In the genomic region with DNA sequence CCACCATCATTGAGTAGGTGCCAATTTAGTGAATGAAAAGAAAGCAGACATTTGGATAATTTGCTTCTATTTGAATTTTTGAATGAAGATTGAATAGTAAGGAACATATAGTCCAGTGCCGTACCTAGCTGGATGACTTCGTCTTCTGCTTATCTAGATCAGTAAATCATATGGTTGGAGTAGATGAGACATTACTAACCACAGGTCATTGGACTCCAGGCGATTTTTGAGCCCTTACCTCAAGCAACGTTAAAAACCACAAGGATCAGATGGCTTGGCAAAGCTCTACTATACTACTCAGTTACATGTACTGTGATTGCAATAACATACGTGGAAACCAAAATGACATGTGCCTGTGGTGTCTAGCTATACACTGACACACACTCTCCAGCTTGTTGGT, we compare ENCODE assay signal across 12 cellular contexts. TPM values are rescaled to one million over a fixed set of nuclear protein-coding genes. Genes with fewer than 3 reads are reported as not detected.
A peak's percentile ranks its signal among the peaks of the same experiment; 100 is the strongest.
DNase-seq lines count a peak whose midpoint lies in the region; ATAC-seq and TF ChIP-seq lines count a peak whose summit lies in the region.
"Had no signal": no experiment of that assay in that cellular context is flagged by ENCODE, and none has a peak within 500 bp of the region (broad histone marks: within the 10 kb centered on the region; RNA-seq: fewer than 3 reads in every experiment).

No MANE protein-coding gene starts in this region.

- H3K27me3 Mint-ChIP-seq in activated T-cell treated with anti-CD3 and anti-CD28 coated beads, Interleukin-2, amount 50 U/mL, for 4 hours (ENCODE audit: low read depth) = peaks cover 8% of the 10 kb centered on the region

- H3K4me1 Mint-ChIP-seq in activated T-cell treated with anti-CD3 and anti-CD28 coated beads, Interleukin-2, amount 50 U/mL, for 4 hours (ENCODE audit: low read depth) = peaks cover 23% of the 10 kb centered on the region
- peaks cover 14% of the 10 kb centered on the region for H3K4me1 Mint-ChIP-seq in stimulated activated effector memory CD8-positive, alpha-beta T cell treated with anti-CD3 and anti-CD28 coated beads, Interleukin-12 subunit alpha, Interleukin-12 subunit beta, amount 100 ng/mL, for 72 hours

- peak overlapping the region; percentile 37 for H3K4me3 Mint-ChIP-seq in activated T-cell treated with anti-CD3 and anti-CD28 coated beads, Interleukin-2, amount 50 U/mL, for 4 hours
- peak overlapping the region; percentile 72 for H3K4me3 Mint-ChIP-seq in stimulated activated effector memory CD8-positive, alpha-beta T cell treated with anti-CD3 and anti-CD28 coated beads, Interleukin-12 subunit alpha, Interleukin-12 subunit beta, amount 100 ng/mL, for 72 hours

- POLR2A ChIA-PET in RWPE1 (lab: Yijun Ruan, JAX; ENCODE audit: low non-redundant PET) = no interaction called here

- H3K9me3 Mint-ChIP-seq in activated T-cell treated with anti-CD3 and anti-CD28 coated beads, Interleukin-2, amount 50 U/mL, for 4 hours = no peaks in the 10 kb centered on the region
- H3K9me3 Mint-ChIP-seq in stimulated activated effector memory CD8-positive, alpha-beta T cell treated with anti-CD3 and anti-CD28 coated beads, Interleukin-12 subunit alpha, Interleukin-12 subunit beta, amount 100 ng/mL, for 72 hours = no peaks in the 10 kb centered on the region

- H3K36me3 Mint-ChIP-seq in activated T-cell treated with anti-CD3 and anti-CD28 coated beads, Interleukin-2, amount 50 U/mL, for 4 hours (ENCODE audit: insufficient read depth) = no peaks in the 10 kb centered on the region
- H3K36me3 Mint-ChIP-seq in stimulated activated effector memory CD8-positive, alpha-beta T cell treated with anti-CD3 and anti-CD28 coated beads, Interleukin-12 subunit alpha, Interleukin-12 subunit beta, amount 100 ng/mL, for 72 hours = peaks cover 9% of the 10 kb centered on the region

- no peak for DNase-seq in activated T-cell treated with anti-CD3 and anti-CD28 coated beads, Interleukin-2, amount 50 U/mL, for 4 hours
- DNase-seq in activated T-cell treated with anti-CD3 and anti-CD28 coated beads, Interleukin-2, amount 50 U/mL, for 1 hour = no peak
- DNase-seq in RWPE1 (ENCODE audit: low spot score) (no peak), epithelial cell of prostate (ENCODE audit: low read depth, low spot score) (peak; percentile 66), mesenteric fat pad (ENCODE audit: low spot score) (no peak), NCI-H524 (lab: John Stamatoyannopoulos, UW) (no peak)
- DNase-seq in stimulated activated effector memory CD8-positive, alpha-beta T cell treated with anti-CD3 and anti-CD28 coated beads, Interleukin-12 subunit alpha, Interleukin-12 subunit beta, amount 100 ng/mL, for 72 hours (ENCODE audit: low spot score in 2 of 2) = no peak
- DNase-seq: C1 segment of cervical spinal cord, SW 1271 had no signal

- H3K27ac Mint-ChIP-seq in stimulated activated effector memory CD8-positive, alpha-beta T cell treated with anti-CD3 and anti-CD28 coated beads, Interleukin-12 subunit alpha, Interleukin-12 subunit beta, amount 100 ng/mL, for 72 hours = no peak overlapping the region

- H3K27ac ChIP-seq in RWPE1 (peak overlapping the region; percentile 98), epithelial cell of prostate (peak overlapping the region; percentile 84)

- CTCF ChIA-PET in RWPE1 (lab: Yijun Ruan, JAX) = interaction anchor here (0.6 to 1.7 kb wide), 2 partner anchors 7 to 149 kb away, joined by 3 to 6 read pairs; no protein-coding TSS in a partner anchor

- no peak for ATAC-seq in activated T-cell treated with anti-CD3 and anti-CD28 coated beads, Interleukin-2, amount 50 U/mL, for 4 hours
- ATAC-seq in stimulated activated effector memory CD8-positive, alpha-beta T cell treated with anti-CD3 and anti-CD28 coated beads, Interleukin-12 subunit alpha, Interleukin-12 subunit beta, amount 100 ng/mL, for 72 hours = no peak
- ATAC-seq in GM21825 (IDR thresholded peaks at IDR 0.05; ENCODE audit: unreplicated experiment) = no peak

- TF ChIP-seq CTCF in RWPE1 (conservative IDR thresholded peaks at IDR 0.05; ENCODE audit: low read depth) = no peak

RNA-seq across cellular contexts. Expression of gene SPATS2, which starts 1.7 kb away (rescaled TPM):
- 1 to 10 TPM; 6.9 to 7.2 (median 7.0) TPM for total RNA-seq in activated T-cell treated with anti-CD3 and anti-CD28 coated beads, Interleukin-2, amount 50 U/mL, for 4 hours
- 9.9 TPM for total RNA-seq in mesenteric fat pad

RNA-seq across cellular contexts. Expression of gene DNAJC22, which starts 18.9 kb away (rescaled TPM):
- total RNA-seq in activated T-cell treated with anti-CD3 and anti-CD28 coated beads, Interleukin-2, amount 50 U/mL, for 4 hours = under 1 TPM in 1 of 3 donors, not detected in 2; 0.11 TPM
- not detected for total RNA-seq in mesenteric fat pad
- total RNA-seq: mononuclear cell had no signal

RNA-seq across cellular contexts. Expression of gene C1QL4, which starts 28.6 kb away (rescaled TPM):
- total RNA-seq in activated T-cell treated with anti-CD3 and anti-CD28 coated beads, Interleukin-2, amount 50 U/mL, for 4 hours = not detected
- not detected for total RNA-seq in mesenteric fat pad
- total RNA-seq: colonic mucosa had no signal

RNA-seq across cellular contexts. Expression of gene TROAP, which starts 42.5 kb away (rescaled TPM):
- 10 to 100 TPM; 11.6 to 16.8 (median 13.7) TPM for total RNA-seq in activated T-cell treated with anti-CD3 and anti-CD28 coated beads, Interleukin-2, amount 50 U/mL, for 4 hours
- total RNA-seq in mesenteric fat pad = not detected
